Comparison of ENCODE assay signal across 8 cellular contexts in the genomic region with DNA sequence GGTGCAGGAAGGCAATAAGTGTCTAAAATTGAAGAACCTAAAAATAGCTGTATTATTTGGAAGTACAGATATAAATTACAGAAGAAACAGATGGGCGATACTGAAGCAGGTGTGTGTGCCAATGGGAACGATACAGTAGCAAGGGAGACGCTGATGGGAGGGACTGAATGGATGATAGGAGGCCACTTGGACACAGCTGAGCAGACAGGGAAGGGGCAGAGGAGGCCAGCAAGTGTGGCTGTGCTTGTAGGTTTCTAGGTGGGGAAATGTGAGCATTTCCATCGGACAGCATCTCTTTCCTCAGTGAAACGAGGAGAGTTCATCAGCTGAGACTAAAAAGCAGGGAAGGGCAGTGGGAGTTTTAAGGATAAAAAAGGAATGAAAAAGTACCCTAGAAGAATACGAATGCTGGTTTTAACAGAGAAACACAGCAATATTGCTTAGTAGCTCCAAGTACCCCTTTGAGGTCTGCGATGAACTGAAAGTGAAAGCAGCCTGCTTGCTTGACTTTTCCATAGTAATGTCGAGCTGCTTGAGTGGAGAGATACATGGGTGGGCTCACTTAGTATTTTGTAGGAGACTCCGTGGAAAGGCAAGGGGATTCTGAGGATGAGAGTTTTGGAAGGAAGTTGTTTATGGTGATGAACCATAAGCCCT.
DNase-seq lines count a peak whose midpoint lies in the region; ATAC-seq lines count a peak whose summit lies in the region.

No MANE protein-coding gene starts in this region.

- ATAC-seq in HG02610 (IDR thresholded peaks at IDR 0.05; ENCODE audit: unreplicated experiment): peak; percentile 41

- no peaks in the 10 kb centered on the region for H3K4me1 ChIP-seq in endocrine pancreas (ENCODE audit: control insufficient read depth, insufficient read depth, low read length)

- H3K4me3 ChIP-seq in endocrine pancreas (ENCODE audit: control insufficient read depth, insufficient read depth, low read length): peak overlapping the region; percentile 41

- H3K9ac ChIP-seq in endocrine pancreas (ENCODE audit: control insufficient read depth, insufficient read depth, low read length): no peak overlapping the region

- H3K36me3 ChIP-seq in endocrine pancreas (ENCODE audit: control insufficient read depth, insufficient read depth, low read length): no peaks in the 10 kb centered on the region

- no peaks in the 10 kb centered on the region for H3K27me3 ChIP-seq in endocrine pancreas (ENCODE audit: control insufficient read depth, insufficient read depth, low read length)

- H3K9me3 ChIP-seq in endocrine pancreas (ENCODE audit: control insufficient read depth, low read length): no peaks in the 10 kb centered on the region

- DNase-seq in DMS 273 (lab: John Stamatoyannopoulos, UW; ENCODE audit: unreplicated experiment) (peak; percentile 44), DMS 273 treated with DMSO at 0.1 percent for 48 hours (lab: John Stamatoyannopoulos, UW) (no peak), NCI-H774 (lab: John Stamatoyannopoulos, UW) (peak; percentile 35), cerebellar nuclear complex (lab: John Stamatoyannopoulos, UW) (no peak), putamen (ENCODE audit: low spot score) (no peak)
- DNase-seq in stimulated activated CD4-positive, alpha-beta T cell treated with anti-CD3 and anti-CD28 coated beads, TNF-alpha, amount 100 ng/mL, for 4 hours (ENCODE audit: low read depth in 3 of 3): peak in 2 of 3 experiments; percentile 11 to 16

Comparison
In these comparisons a context has a peak if more than half of its experiments do, and no peak if none do; other contexts are left out.
1. DNase-seq: peak in DMS 273 (single experiment), NCI-H774 (single experiment) and stimulated activated CD4-positive, alpha-beta T cell treated with anti-CD3 and anti-CD28 coated beads, TNF-alpha, amount 100 ng/mL, for 4 hours (2 of 3); none in DMS 273 treated with DMSO at 0.1 percent for 48 hours (single experiment), cerebellar nuclear complex (0 of 2) and putamen (single experiment).